In the genomic region with DNA sequence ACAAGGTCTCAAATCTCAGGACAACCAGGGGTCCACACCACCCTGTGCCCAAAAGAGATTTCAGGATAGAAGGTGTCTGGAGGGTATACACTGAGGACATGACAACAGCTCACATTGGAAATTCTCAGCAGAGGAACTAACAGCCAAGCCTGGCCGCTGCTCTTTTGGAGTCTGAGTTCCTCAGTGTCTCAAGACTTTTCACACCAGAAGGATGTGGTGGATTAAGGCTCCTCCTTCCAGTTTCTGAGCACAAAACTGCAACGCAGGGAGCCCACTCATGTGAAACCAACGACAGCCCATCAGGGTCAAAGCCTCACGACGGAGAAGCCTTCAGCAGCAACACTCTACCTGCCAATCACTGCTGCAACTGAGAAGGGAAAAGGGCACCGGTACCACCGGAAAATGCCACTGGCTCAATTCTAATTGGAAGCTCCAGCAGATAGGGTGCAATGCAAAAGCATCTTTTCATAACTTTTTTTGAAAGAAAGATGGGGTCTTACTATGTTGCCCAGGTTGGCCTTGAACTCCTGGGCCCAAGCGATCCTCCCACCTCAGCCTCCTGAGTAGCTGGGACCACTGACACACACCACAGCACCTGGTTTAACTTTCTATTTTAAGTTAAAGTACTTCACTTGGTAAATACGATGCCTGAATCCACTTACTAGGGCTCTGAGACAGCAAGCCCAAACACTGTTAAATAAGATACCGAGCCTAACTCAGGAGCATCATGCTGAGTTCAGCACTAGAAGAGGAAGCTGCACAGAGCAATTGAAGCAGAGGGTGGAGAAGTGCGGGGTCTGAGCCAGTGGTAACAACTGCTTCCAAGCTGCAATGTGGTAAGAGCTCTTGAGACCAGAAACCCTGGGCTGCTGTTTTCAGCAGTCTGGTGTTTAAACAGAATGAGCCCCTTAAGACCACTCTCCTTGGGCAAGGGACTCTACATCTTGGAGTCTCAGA, we compare ENCODE assay signal across 9 cellular contexts.
A peak's percentile ranks its signal among the peaks of the same experiment; 100 is the strongest.
DNase-seq lines count a peak whose midpoint lies in the region; ATAC-seq and TF ChIP-seq lines count a peak whose summit lies in the region.
"Had no signal": no experiment of that assay in that cellular context is flagged by ENCODE, and none has a peak within 500 bp of the region (broad histone marks: within the 10 kb centered on the region; RNA-seq: fewer than 3 reads in every experiment).

No MANE protein-coding gene starts in this region.

- H3K4me1 ChIP-seq in Loucy (ENCODE audit: insufficient read depth, low read length, poor library complexity, severe bottlenecking) (peaks cover 86% of the 10 kb centered on the region), mucosa of rectum (ENCODE audit: control insufficient read depth in 2 of 2, insufficient read depth in 2 of 2, low read length in 2 of 2) (peaks cover 51 to 60% of the 10 kb centered on the region in 2 donors)

- peaks cover 50% of the 10 kb centered on the region for H4K20me1 ChIP-seq in Loucy (ENCODE audit: insufficient read depth, low read length, poor library complexity, severe bottlenecking)

- no peaks in the 10 kb centered on the region for H3K27me3 ChIP-seq in Loucy (ENCODE audit: insufficient read depth, low read length, poor library complexity, severe bottlenecking)
- H3K27me3 ChIP-seq in mucosa of rectum (ENCODE audit: control insufficient read depth in 2 of 2, insufficient read depth in 2 of 2, low read length in 2 of 2), result no peaks in the 10 kb centered on the region

- H3K9me3 ChIP-seq in Loucy (ENCODE audit: insufficient read depth, low read depth, low read length) (no peaks in the 10 kb centered on the region), mucosa of rectum (ENCODE audit: control insufficient read depth in 2 of 2, low read length in 2 of 2) (no peaks in the 10 kb centered on the region)

- H3K9me2 ChIP-seq in Loucy (replicated peaks; ENCODE audit: low read depth, low read length), result no peaks in the 10 kb centered on the region

- DNase-seq in stimulated activated CD4-positive, alpha-beta T cell treated with anti-CD3 and anti-CD28 coated beads, Interleukin-15, amount 100 ng/mL, for 24 hours, result peak; percentile 45
- no peak for DNase-seq in stimulated activated CD4-positive, alpha-beta T cell treated with anti-CD3 and anti-CD28 coated beads, Interleukin-2, amount 100 ng/mL, for 48 hours
- DNase-seq in activated naive CD4-positive, alpha-beta T cell treated with anti-CD3 and anti-CD28 coated beads, Interleukin-2, amount 50 U/mL, for 16 hours, result peak; percentile 17
- DNase-seq in iPS-NIHi11 (ENCODE audit: low spot score) (no peak), COLO829 (ENCODE audit: low spot score) (no peak)

- H3K4me3 ChIP-seq in Loucy (ENCODE audit: low read length, poor library complexity, severe bottlenecking), result peak overlapping the region; percentile 99
- H3K4me3 ChIP-seq in mucosa of rectum (ENCODE audit: low read length in 2 of 2), result peak overlapping the region; percentile 5 to 48

- TF ChIP-seq CTCF in Loucy (conservative IDR thresholded peaks at IDR 0.05; ENCODE audit: low read length), result no peak

- no peak for ATAC-seq in GM18519 (IDR thresholded peaks at IDR 0.05; ENCODE audit: low FRiP score, unreplicated experiment)

- H3K4me2 ChIP-seq in Loucy (ENCODE audit: low read depth, low read length, poor library complexity, severe bottlenecking), result peak overlapping the region; percentile 79

- H2AFZ ChIP-seq in Loucy (ENCODE audit: low read length), result no peak overlapping the region

- H3F3A ChIP-seq in Loucy (ENCODE audit: low read depth), result peaks cover 28% of the 10 kb centered on the region

- H3K9ac ChIP-seq in Loucy (ENCODE audit: low read depth, low read length, poor library complexity, severe bottlenecking), result peak overlapping the region; percentile 91
- peak overlapping the region; percentile 26 to 38 for H3K9ac ChIP-seq in mucosa of rectum (ENCODE audit: low read depth in 1 of 2, low read length in 2 of 2)

- H3K36me3 ChIP-seq in Loucy (ENCODE audit: insufficient read depth, low read length) (peaks cover 11% of the 10 kb centered on the region; the same call in 1 of the 2 replicates), mucosa of rectum (ENCODE audit: control insufficient read depth in 2 of 2, insufficient read depth in 2 of 2, low read length in 2 of 2) (peaks cover 14 to 16% of the 10 kb centered on the region in 2 donors)

- peak overlapping the region; percentile 52 to 77 for H3K27ac ChIP-seq in mucosa of rectum (ENCODE audit: low read depth in 2 of 2, low read length in 2 of 2)
- H3K27ac ChIP-seq: C4-2B had no signal

- H3K79me2 ChIP-seq in Loucy (ENCODE audit: insufficient read depth, low read length), result peaks cover 93% of the 10 kb centered on the region

Comparison
In these comparisons a context has a peak if more than half of its experiments do, and no peak if none do; other contexts are left out.
1. DNase-seq: peak in stimulated activated CD4-positive, alpha-beta T cell treated with anti-CD3 and anti-CD28 coated beads, Interleukin-15, amount 100 ng/mL, for 24 hours (single experiment) and activated naive CD4-positive, alpha-beta T cell treated with anti-CD3 and anti-CD28 coated beads, Interleukin-2, amount 50 U/mL, for 16 hours (single experiment); none in stimulated activated CD4-positive, alpha-beta T cell treated with anti-CD3 and anti-CD28 coated beads, Interleukin-2, amount 100 ng/mL, for 48 hours (0 of 2), iPS-NIHi11 (single experiment) and COLO829 (single experiment).